Comparison of ENCODE assay signal across 15 cellular contexts in genomic region chr14:36771256-36771655, GRCh38.
A peak's percentile ranks its signal among the peaks of the same experiment; 100 is the strongest.
DNase-seq lines count a peak whose midpoint lies in the region; ATAC-seq and TF ChIP-seq lines count a peak whose summit lies in the region.
"Had no signal": no experiment of that assay in that cellular context is flagged by ENCODE, and none has a peak within 500 bp of the region (broad histone marks: within the 10 kb centered on the region; RNA-seq: fewer than 3 reads in every experiment).

No MANE protein-coding gene starts in this region.

- no peaks in the 10 kb centered on the region for H3K79me1 ChIP-seq in trophoblast cell (ENCODE audit: low read length)

- no CpG with 5 or more reads among the region's 4 CpGs for WGBS in trophoblast cell (ENCODE audit: extremely low coverage, insufficient coverage, insufficient read length)

- no peaks in the 10 kb centered on the region for H3K27me3 ChIP-seq in trophoblast cell (ENCODE audit: insufficient read depth, low read length)
- H3K27me3 ChIP-seq in foreskin keratinocyte, result no peaks in the 10 kb centered on the region
- H3K27me3 ChIP-seq: ascending aorta; BLaER1 treated with 17β-estradiol and CSF1 and Interleukin-3, amounts not matched to agents 10 nM and 100 nM; upper lobe of right lung had no signal

- H4K8ac ChIP-seq in trophoblast cell (ENCODE audit: low read depth, low read length), result no peak overlapping the region

- H3K4me2 ChIP-seq in trophoblast cell (ENCODE audit: low read length), result no peak overlapping the region
- H3K4me2 ChIP-seq: BLaER1 treated with 17β-estradiol and CSF1 and Interleukin-3, amounts not matched to agents 10 nM and 100 nM had no signal

- ATAC-seq in foreskin keratinocyte (no peak), GM18519 (IDR thresholded peaks at IDR 0.05; ENCODE audit: low FRiP score, unreplicated experiment) (no peak)
- ATAC-seq: heart left ventricle, upper lobe of right lung had no signal

- H3K4ac ChIP-seq in trophoblast cell (ENCODE audit: low read depth, low read length), result no peak overlapping the region

- no peak overlapping the region for H2AK5ac ChIP-seq in trophoblast cell (ENCODE audit: low read length)

- H3K18ac ChIP-seq in trophoblast cell (ENCODE audit: low read length), result no peak overlapping the region

- H4K91ac ChIP-seq in trophoblast cell (ENCODE audit: low read depth, low read length), result no peak overlapping the region

- no peaks in the 10 kb centered on the region for H3K9me3 ChIP-seq in trophoblast cell (ENCODE audit: insufficient read depth, low read depth, low read length)
- H3K9me3 ChIP-seq: ascending aorta, heart left ventricle, upper lobe of right lung had no signal

- no peak overlapping the region for H3K4me3 ChIP-seq in LNCaP clone FGC (ENCODE audit: low read depth, low read length)
- H3K4me3 ChIP-seq in trophoblast cell (ENCODE audit: low read depth, low read length), result no peak overlapping the region
- H3K4me3 ChIP-seq: ascending aorta; BLaER1 treated with 17β-estradiol and CSF1 and Interleukin-3, amounts not matched to agents 10 nM and 100 nM; heart left ventricle; upper lobe of right lung had no signal

- H3K4me1 ChIP-seq in trophoblast cell (ENCODE audit: control insufficient read depth in 1 of 2, insufficient read depth in 2 of 2, low read length in 2 of 2), result peaks cover 0 to 3% of the 10 kb centered on the region in 2 experiments
- peaks cover 16% of the 10 kb centered on the region for H3K4me1 ChIP-seq in foreskin keratinocyte
- H3K4me1 ChIP-seq: ascending aorta; BLaER1 treated with 17β-estradiol and CSF1 and Interleukin-3, amounts not matched to agents 10 nM and 100 nM; heart left ventricle; upper lobe of right lung had no signal

- DNase-seq in LNCaP clone FGC (ENCODE audit: low read depth) (peak; percentile 97), NCI-H2107 (lab: John Stamatoyannopoulos, UW) (peak; percentile 93), SHP77 treated with DMSO at 0.1 percent for 48 hours (lab: John Stamatoyannopoulos, UW) (peak; percentile 99), trophoblast cell (peak; percentile 50 to 63), foreskin keratinocyte (no peak), GM19240 (ENCODE audit: insufficient read length, low spot score) (no peak)
- DNase-seq: activated B cell treated with CpG ODN at 0.5 μM for 24 hours; heart left ventricle; KBM-7; NCI-H446 treated with DMSO at 0.1 percent for 48 hours; stimulated activated CD4-positive, alpha-beta T cell treated with anti-CD3 and anti-CD28 coated beads, Interleukin-4, amount 100 ng/mL, for 4 hours; upper lobe of right lung had no signal

- no peak overlapping the region for H4K12ac ChIP-seq in trophoblast cell (ENCODE audit: low read depth, low read length)

- no peak overlapping the region for H2AFZ ChIP-seq in trophoblast cell (ENCODE audit: insufficient read depth, low read length, poor library complexity)

- H3K14ac ChIP-seq in trophoblast cell (ENCODE audit: low read length), result no peak overlapping the region

- H3K79me2 ChIP-seq in trophoblast cell (ENCODE audit: control insufficient read depth, insufficient read depth, low read length, poor library complexity), result no peaks in the 10 kb centered on the region

- peaks cover 0 to 2% of the 10 kb centered on the region in 2 experiments for H3K36me3 ChIP-seq in trophoblast cell (ENCODE audit: control insufficient read depth in 1 of 2, insufficient read depth in 2 of 2, low read length in 2 of 2)
- H3K36me3 ChIP-seq: ascending aorta; BLaER1 treated with 17β-estradiol and CSF1 and Interleukin-3, amounts not matched to agents 10 nM and 100 nM; heart left ventricle; upper lobe of right lung had no signal

- H3K23ac ChIP-seq in trophoblast cell (ENCODE audit: low read length), result no peak overlapping the region

- H2BK12ac ChIP-seq in trophoblast cell (ENCODE audit: low read length), result no peak overlapping the region

- no peak overlapping the region for H2BK120ac ChIP-seq in trophoblast cell (ENCODE audit: insufficient read depth, low read length, poor library complexity)

- H3K27ac ChIP-seq in trophoblast cell (ENCODE audit: low read depth, low read length) (no peak overlapping the region), foreskin keratinocyte (no peak overlapping the region)
- H3K27ac ChIP-seq: ascending aorta; BLaER1 treated with 17β-estradiol and CSF1 and Interleukin-3, amounts not matched to agents 10 nM and 100 nM; heart left ventricle; upper lobe of right lung had no signal

- no peak for TF ChIP-seq CTCF in LNCaP clone FGC (IDR thresholded peaks at IDR 0.05; ENCODE audit: control insufficient read depth, extremely low read depth, insufficient read depth)
- no peak for TF ChIP-seq CTCF in foreskin keratinocyte (conservative IDR thresholded peaks at IDR 0.05)

- H3K9ac ChIP-seq in trophoblast cell (ENCODE audit: low read length), result no peak overlapping the region
- H3K9ac ChIP-seq: BLaER1 treated with 17β-estradiol and CSF1 and Interleukin-3, amounts not matched to agents 10 nM and 100 nM had no signal

- H2BK5ac ChIP-seq in trophoblast cell (ENCODE audit: low read depth, low read length, poor library complexity), result no peak overlapping the region

Comparison
In these comparisons a context has a peak if more than half of its experiments do, and no peak if none do; other contexts are left out.
1. DNase-seq: peak in LNCaP clone FGC (single experiment), NCI-H2107 (single experiment), SHP77 treated with DMSO at 0.1 percent for 48 hours (single experiment) and trophoblast cell (2 of 2); none in foreskin keratinocyte (0 of 2) and GM19240 (single experiment).